15 cellular contexts compared by ENCODE assay signal in genomic region chr12:94690199-94690695, GRCh38. TPM values are rescaled to one million over a fixed set of nuclear protein-coding genes. Genes with fewer than 3 reads are reported as not detected.
DNase-seq lines count a peak whose midpoint lies in the region; ATAC-seq and TF ChIP-seq lines count a peak whose summit lies in the region.
"Had no signal": no experiment of that assay in that cellular context is flagged by ENCODE, and none has a peak within 500 bp of the region (broad histone marks: within the 10 kb centered on the region; RNA-seq: fewer than 3 reads in every experiment).

No MANE protein-coding gene starts in this region.

- H3K4me3 Mint-ChIP-seq in WTC11, result no peak overlapping the region

- DNase-seq in choroid plexus epithelial cell (ENCODE audit: low read depth) (peak; percentile 49), left cardiac atrium (no peak), osteoblast (ENCODE audit: insufficient read length, low spot score, missing footprints) (no peak), upper lobe of left lung (no peak), NK-92 (lab: John Stamatoyannopoulos, UW; ENCODE audit: unreplicated experiment) (no peak), colonic mucosa (no peak), WTC11 (ENCODE audit: low spot score) (no peak)
- DNase-seq: activated naive CD4-positive, alpha-beta T cell treated with anti-CD3 and anti-CD28 coated beads, Interleukin-2, amount 50 U/mL, for 16 hours; H7; NCI-H2107; occipital lobe; stimulated activated CD4-positive, alpha-beta T cell treated with anti-CD3 and anti-CD28 coated beads, Interleukin-1b, Interleukin-23, amount 100 ng/mL, for 48 hours had no signal

- H3K4me1 ChIP-seq in osteoblast (ENCODE audit: insufficient read depth, low read length) (peaks cover 9% of the 10 kb centered on the region), upper lobe of left lung (peaks cover 10 to 20% (median 15%) of the 10 kb centered on the region in 4 donors), colonic mucosa (no peaks in the 10 kb centered on the region)

- H3K27me3 ChIP-seq in osteoblast (ENCODE audit: insufficient read depth, low read length) (peaks cover 12% of the 10 kb centered on the region), upper lobe of left lung (no peaks in the 10 kb centered on the region), colonic mucosa (no peaks in the 10 kb centered on the region)
- H3K27me3 ChIP-seq: SJSA1 had no signal

- H3K9me3 ChIP-seq in osteoblast (ENCODE audit: low read depth, low read length), result no peaks in the 10 kb centered on the region
- no peaks in the 10 kb centered on the region for H3K9me3 ChIP-seq in upper lobe of left lung
- no peaks in the 10 kb centered on the region for H3K9me3 ChIP-seq in colonic mucosa
- H3K9me3 ChIP-seq: SJSA1 had no signal

- ATAC-seq in left cardiac atrium (peak; percentile 55 to 64), upper lobe of left lung (ENCODE audit: low FRiP score in 2 of 2) (peak; percentile 50 to 57), HG03196 (IDR thresholded peaks at IDR 0.05; ENCODE audit: unreplicated experiment) (no peak), WTC11 (no peak)

- WGBS in upper lobe of left lung, 2 donors, result 13% methylated on average over 4 of the region's 4 CpGs

- H3K27ac ChIP-seq in osteoblast (ENCODE audit: low read depth, low read length) (no peak overlapping the region), upper lobe of left lung (peak overlapping the region in 1 of 4 donors; percentile 40), colonic mucosa (no peak overlapping the region)
- H3K27ac ChIP-seq: HL-60, SJSA1 had no signal

- H3K4me2 ChIP-seq in osteoblast (ENCODE audit: insufficient read depth, low read length), result peak overlapping the region; percentile 41

- H3K27ac Mint-ChIP-seq in WTC11, result no peak overlapping the region

- H3K36me3 ChIP-seq in osteoblast (ENCODE audit: insufficient read depth, low read length) (no peaks in the 10 kb centered on the region), upper lobe of left lung (no peaks in the 10 kb centered on the region), colonic mucosa (no peaks in the 10 kb centered on the region)
- H3K36me3 ChIP-seq: SJSA1 had no signal

- H3K4me3 ChIP-seq in choroid plexus epithelial cell (ENCODE audit: low read depth, low read length), result no peak overlapping the region
- H3K4me3 ChIP-seq in osteoblast (ENCODE audit: insufficient read depth, low read length), result peak overlapping the region; percentile 16
- peak overlapping the region in 2 of 4 donors; percentile 6 to 13 for H3K4me3 ChIP-seq in upper lobe of left lung
- H3K4me3 ChIP-seq in colonic mucosa, result no peak overlapping the region
- H3K4me3 ChIP-seq: SJSA1 had no signal

- TF ChIP-seq POLR2A in upper lobe of left lung (IDR thresholded peaks at IDR 0.05), result no peak

- H3K79me2 ChIP-seq in osteoblast (ENCODE audit: insufficient read depth, low read length), result no peaks in the 10 kb centered on the region

- POLR2A ChIA-PET in WTC11 (lab: Charles Lee), result no interaction called here

- H3K9ac ChIP-seq in colonic mucosa (ENCODE audit: low read depth in 2 of 2, low read length in 2 of 2), result no peak overlapping the region

- peak overlapping the region; percentile 12 for H2AFZ ChIP-seq in osteoblast (ENCODE audit: low read length)

- H3K27me3 Mint-ChIP-seq in WTC11 (ENCODE audit: low read depth), result no peaks in the 10 kb centered on the region

- CTCF ChIA-PET in WTC11 (lab: Charles Lee), result interaction anchor here (1.6 kb wide), 1 partner anchor 21 kb away, joined by 4 read pairs; no protein-coding TSS in a partner anchor

- H4K20me1 ChIP-seq in osteoblast (ENCODE audit: insufficient read depth, low read length), result no peaks in the 10 kb centered on the region

- intact Hi-C loops in left cardiac atrium (cut with DNase I) (no loop called here), colonic mucosa (cut with DNase I) (no loop called here)

- TF ChIP-seq EP300 in upper lobe of left lung (IDR thresholded peaks at IDR 0.05), result no peak

- H3K36me3 Mint-ChIP-seq in WTC11, result no peaks in the 10 kb centered on the region

- H3K4me1 Mint-ChIP-seq in WTC11, result no peaks in the 10 kb centered on the region

- no peaks in the 10 kb centered on the region for H3K9me3 Mint-ChIP-seq in WTC11

- TF ChIP-seq CTCF in choroid plexus epithelial cell (conservative IDR thresholded peaks at IDR 0.05; ENCODE audit: low read depth, low read length) (no peak), osteoblast (IDR thresholded peaks at IDR 0.05; ENCODE audit: extremely low read depth, low read depth, low read length) (no peak), upper lobe of left lung (IDR thresholded peaks at IDR 0.05) (no peak), colonic mucosa (IDR thresholded peaks at IDR 0.05) (no peak), WTC11 (IDR thresholded peaks at IDR 0.05) (no peak)

TF ChIP-seq in WTC11, 78 proteins besides CTCF, POLR2A, EP300 and RAD21:
- TF ChIP-seq ARID4B (CRISPR knock-in tag; IDR thresholded peaks at IDR 0.05; ENCODE audit: borderline replicate concordance), result no peak

RNA-seq across cellular contexts. Expression of gene TMCC3, which starts 39.9 kb away (rescaled TPM):
- 1 to 10 TPM; 4.9 to 5.7 TPM for total RNA-seq in left cardiac atrium
- under 0.01 and 0.36 TPM in 2 replicates for total RNA-seq in osteoblast
- total RNA-seq in upper lobe of left lung, result 10 to 100 TPM in 4 of 6 donors, 1 to 10 TPM in 2; 5.4 to 17.4 (median 12.7) TPM
- total RNA-seq in colonic mucosa, result 10 to 100 TPM; 21.4 to 77.4 TPM
- total RNA-seq in WTC11 (2021), result 2.0 to 2.4 TPM (median 2.2 TPM) in 3 replicates

Comparison
In these comparisons a context has a peak if more than half of its experiments do, and no peak if none do; other contexts are left out.
1. ATAC-seq: peak in left cardiac atrium (2 of 2) and upper lobe of left lung (2 of 2); none in HG03196 (single experiment) and WTC11 (single experiment).